ENCODE assay signal across 7 cellular contexts in the genomic region with DNA sequence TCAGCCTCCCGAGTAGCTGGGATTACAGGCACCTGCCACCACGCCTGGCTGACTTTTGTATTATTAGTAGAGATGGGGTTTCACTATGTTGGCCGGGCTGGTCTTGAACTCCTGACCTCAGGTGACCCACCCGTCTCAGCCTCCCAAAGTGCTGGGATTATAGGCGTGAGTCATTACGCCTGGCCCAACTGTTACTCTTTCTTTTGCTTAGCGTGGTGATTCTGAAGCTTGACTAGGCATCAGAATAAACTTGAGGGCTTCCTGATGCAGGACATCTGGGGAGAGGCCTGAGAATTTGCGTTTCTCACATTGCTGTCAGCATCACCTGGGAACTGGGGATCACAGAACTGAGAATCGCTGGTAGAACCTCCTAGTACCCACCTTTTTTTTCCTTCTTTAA. TPM values are rescaled to one million over a fixed set of nuclear protein-coding genes. Genes with fewer than 3 reads are reported as not detected.
A peak's percentile ranks its signal among the peaks of the same experiment; 100 is the strongest.
DNase-seq lines count a peak whose midpoint lies in the region; ATAC-seq and TF ChIP-seq lines count a peak whose summit lies in the region.
"Not testable (repeated sequence)": the region's sequence is repeated elsewhere in the genome, so short reads cannot be mapped to it uniquely, and the experiment has no call there.

No MANE protein-coding gene starts in this region.

- not testable (repeated sequence) for H3K9me3 ChIP-seq in CD8-positive, alpha-beta T cell (ENCODE audit: low read length); Loucy (ENCODE audit: insufficient read depth, low read depth, low read length); T-helper 17 cell (ENCODE audit: control insufficient read depth, low read length, poor library complexity, severe bottlenecking)

- H3K36me3 Mint-ChIP-seq in CD8-positive, alpha-beta T cell; T-helper 17 cell (ENCODE audit: low read depth); activated T-cell treated with anti-CD3 and anti-CD28 coated beads, Interleukin-2, amount 50 U/mL, for 24 hours (ENCODE audit: low read depth); activated naive CD8-positive, alpha-beta T cell treated with anti-CD3 and anti-CD28 coated beads for 36 hours; effector memory CD8-positive, alpha-beta T cell (ENCODE audit: insufficient read depth); natural killer cell: not testable (repeated sequence)

- H3K9ac ChIP-seq in Loucy (ENCODE audit: low read depth, low read length, poor library complexity, severe bottlenecking) = not testable (repeated sequence)

- not testable (repeated sequence) for TF ChIP-seq CTCF in CD8-positive, alpha-beta T cell (IDR thresholded peaks at IDR 0.05); Loucy (conservative IDR thresholded peaks at IDR 0.05; ENCODE audit: low read length); natural killer cell (IDR thresholded peaks at IDR 0.05)

- H3K79me2 ChIP-seq in Loucy (ENCODE audit: insufficient read depth, low read length) = not testable (repeated sequence)

- H3K9me3 Mint-ChIP-seq in CD8-positive, alpha-beta T cell; activated T-cell treated with anti-CD3 and anti-CD28 coated beads, Interleukin-2, amount 50 U/mL, for 24 hours; activated naive CD8-positive, alpha-beta T cell treated with anti-CD3 and anti-CD28 coated beads for 36 hours; effector memory CD8-positive, alpha-beta T cell; natural killer cell: not testable (repeated sequence)

- peak overlapping the region; percentile 98 for H3K27ac Mint-ChIP-seq in CD8-positive, alpha-beta T cell
- H3K27ac Mint-ChIP-seq in T-helper 17 cell = peak overlapping the region; percentile 98
- H3K27ac Mint-ChIP-seq in activated T-cell treated with anti-CD3 and anti-CD28 coated beads, Interleukin-2, amount 50 U/mL, for 24 hours = peak overlapping the region; percentile 95
- H3K27ac Mint-ChIP-seq in activated naive CD8-positive, alpha-beta T cell treated with anti-CD3 and anti-CD28 coated beads for 36 hours = peak overlapping the region; percentile 94
- H3K27ac Mint-ChIP-seq in effector memory CD8-positive, alpha-beta T cell = peak overlapping the region; percentile 92 to 98
- H3K27ac Mint-ChIP-seq in natural killer cell = peak overlapping the region; percentile 61 to 97

- peaks cover 33% of the 10 kb centered on the region for H3K4me1 Mint-ChIP-seq in CD8-positive, alpha-beta T cell (ENCODE audit: low read depth)
- peaks cover 30% of the 10 kb centered on the region for H3K4me1 Mint-ChIP-seq in T-helper 17 cell
- peaks cover 44% of the 10 kb centered on the region for H3K4me1 Mint-ChIP-seq in activated T-cell treated with anti-CD3 and anti-CD28 coated beads, Interleukin-2, amount 50 U/mL, for 24 hours (ENCODE audit: low read depth)
- H3K4me1 Mint-ChIP-seq in activated naive CD8-positive, alpha-beta T cell treated with anti-CD3 and anti-CD28 coated beads for 36 hours = peaks cover 42% of the 10 kb centered on the region
- peaks cover 23 to 26% of the 10 kb centered on the region in 2 donors for H3K4me1 Mint-ChIP-seq in effector memory CD8-positive, alpha-beta T cell (ENCODE audit: low read depth in 2 of 2)
- peaks cover 21 to 32% of the 10 kb centered on the region in 2 donors for H3K4me1 Mint-ChIP-seq in natural killer cell

- intact Hi-C loops in CD8-positive, alpha-beta T cell (cut with DNase I, micrococcal nuclease) = loop anchor here in 1 of 2 experiments (5.0 kb wide), 1 partner anchor 320 kb away; no protein-coding TSS in a partner anchor
- intact Hi-C loops in natural killer cell (cut with micrococcal nuclease) = not testable (repeated sequence)

- H3K27me3 ChIP-seq in CD8-positive, alpha-beta T cell (ENCODE audit: insufficient read depth, low read length); Loucy (ENCODE audit: insufficient read depth, low read length, poor library complexity, severe bottlenecking): not testable (repeated sequence)

- not testable (repeated sequence) for H3K36me3 ChIP-seq in CD8-positive, alpha-beta T cell (ENCODE audit: insufficient read depth, low read length); Loucy (ENCODE audit: insufficient read depth, low read length)

- not testable (repeated sequence) for ATAC-seq in CD8-positive, alpha-beta T cell; T-helper 17 cell; effector memory CD8-positive, alpha-beta T cell (replicated peaks); natural killer cell

- H3K4me1 ChIP-seq in CD8-positive, alpha-beta T cell (ENCODE audit: insufficient read depth, low read length) = peaks cover 23% of the 10 kb centered on the region
- H3K4me1 ChIP-seq in Loucy (ENCODE audit: insufficient read depth, low read length, poor library complexity, severe bottlenecking) = peaks cover 15% of the 10 kb centered on the region

- not testable (repeated sequence) for H3K9me2 ChIP-seq in Loucy (replicated peaks; ENCODE audit: low read depth, low read length)

- not testable (repeated sequence) for H2AFZ ChIP-seq in Loucy (ENCODE audit: low read length)

- CTCF ChIA-PET in CD8-positive, alpha-beta T cell (lab: Charles Lee) = interaction anchor here (0.9 to 5.4 kb wide), 10 partner anchors 8 to 485 kb away, joined by 3 to 66 read pairs (median 6); no protein-coding TSS in a partner anchor

- not testable (repeated sequence) for H3K27me3 Mint-ChIP-seq in CD8-positive, alpha-beta T cell (ENCODE audit: low read depth); T-helper 17 cell; activated T-cell treated with anti-CD3 and anti-CD28 coated beads, Interleukin-2, amount 50 U/mL, for 24 hours; activated naive CD8-positive, alpha-beta T cell treated with anti-CD3 and anti-CD28 coated beads for 36 hours; effector memory CD8-positive, alpha-beta T cell; natural killer cell (ENCODE audit: low read depth in 2 of 2)

- POLR2A ChIA-PET in CD8-positive, alpha-beta T cell (lab: Charles Lee) = interaction anchor here (0.6 to 1.5 kb wide), 5 partner anchors 8 to 612 kb away, joined by 3 to 9 read pairs (median 4); no protein-coding TSS in a partner anchor

- peak overlapping the region; percentile 79 for H3K4me2 ChIP-seq in Loucy (ENCODE audit: low read depth, low read length, poor library complexity, severe bottlenecking)

- not testable (repeated sequence) for DNase-seq in CD8-positive, alpha-beta T cell; T-helper 17 cell; activated T-cell treated with anti-CD3 and anti-CD28 coated beads, Interleukin-2, amount 50 U/mL, for 24 hours; activated naive CD8-positive, alpha-beta T cell treated with anti-CD3 and anti-CD28 coated beads for 36 hours; effector memory CD8-positive, alpha-beta T cell; natural killer cell

- not testable (repeated sequence) for H3F3A ChIP-seq in Loucy (ENCODE audit: low read depth)

- not testable (repeated sequence) for H3K27ac ChIP-seq in CD8-positive, alpha-beta T cell (ENCODE audit: low read depth, low read length)

- H3K4me3 Mint-ChIP-seq in CD8-positive, alpha-beta T cell; activated T-cell treated with anti-CD3 and anti-CD28 coated beads, Interleukin-2, amount 50 U/mL, for 24 hours; activated naive CD8-positive, alpha-beta T cell treated with anti-CD3 and anti-CD28 coated beads for 36 hours: not testable (repeated sequence)
- peak overlapping the region; percentile 96 for H3K4me3 Mint-ChIP-seq in T-helper 17 cell
- peak overlapping the region in 1 of 2 donors; percentile 90 for H3K4me3 Mint-ChIP-seq in effector memory CD8-positive, alpha-beta T cell
- H3K4me3 Mint-ChIP-seq in natural killer cell = peak overlapping the region; percentile 62

- H3K4me3 ChIP-seq in CD8-positive, alpha-beta T cell (ENCODE audit: low read depth, low read length); Loucy (ENCODE audit: low read length, poor library complexity, severe bottlenecking): not testable (repeated sequence)

- not testable (repeated sequence) for H4K20me1 ChIP-seq in Loucy (ENCODE audit: insufficient read depth, low read length, poor library complexity, severe bottlenecking)

RNA-seq across cellular contexts. Expression of a gene that starts 8.3 kb away (rescaled TPM):
- total RNA-seq in CD8-positive, alpha-beta T cell = 10 to 100 TPM; 28.1 to 30.5 TPM
- total RNA-seq in T-helper 17 cell (10 to 100 TPM; 26.7 to 30.0 TPM), natural killer cell (10 to 100 TPM; 18.7 to 24.9 (median 22.8) TPM)
- 10 to 100 TPM; 18.4 to 18.8 TPM for total RNA-seq in activated naive CD8-positive, alpha-beta T cell treated with anti-CD3 and anti-CD28 coated beads for 36 hours

RNA-seq across cellular contexts. Expression of a gene that starts 26.3 kb away (rescaled TPM):
- total RNA-seq in CD8-positive, alpha-beta T cell = not detected
- not detected for total RNA-seq in T-helper 17 cell
- under 1 TPM; 0.08 to 0.19 TPM for total RNA-seq in activated naive CD8-positive, alpha-beta T cell treated with anti-CD3 and anti-CD28 coated beads for 36 hours
- not detected for total RNA-seq in natural killer cell
